In the genomic region with DNA sequence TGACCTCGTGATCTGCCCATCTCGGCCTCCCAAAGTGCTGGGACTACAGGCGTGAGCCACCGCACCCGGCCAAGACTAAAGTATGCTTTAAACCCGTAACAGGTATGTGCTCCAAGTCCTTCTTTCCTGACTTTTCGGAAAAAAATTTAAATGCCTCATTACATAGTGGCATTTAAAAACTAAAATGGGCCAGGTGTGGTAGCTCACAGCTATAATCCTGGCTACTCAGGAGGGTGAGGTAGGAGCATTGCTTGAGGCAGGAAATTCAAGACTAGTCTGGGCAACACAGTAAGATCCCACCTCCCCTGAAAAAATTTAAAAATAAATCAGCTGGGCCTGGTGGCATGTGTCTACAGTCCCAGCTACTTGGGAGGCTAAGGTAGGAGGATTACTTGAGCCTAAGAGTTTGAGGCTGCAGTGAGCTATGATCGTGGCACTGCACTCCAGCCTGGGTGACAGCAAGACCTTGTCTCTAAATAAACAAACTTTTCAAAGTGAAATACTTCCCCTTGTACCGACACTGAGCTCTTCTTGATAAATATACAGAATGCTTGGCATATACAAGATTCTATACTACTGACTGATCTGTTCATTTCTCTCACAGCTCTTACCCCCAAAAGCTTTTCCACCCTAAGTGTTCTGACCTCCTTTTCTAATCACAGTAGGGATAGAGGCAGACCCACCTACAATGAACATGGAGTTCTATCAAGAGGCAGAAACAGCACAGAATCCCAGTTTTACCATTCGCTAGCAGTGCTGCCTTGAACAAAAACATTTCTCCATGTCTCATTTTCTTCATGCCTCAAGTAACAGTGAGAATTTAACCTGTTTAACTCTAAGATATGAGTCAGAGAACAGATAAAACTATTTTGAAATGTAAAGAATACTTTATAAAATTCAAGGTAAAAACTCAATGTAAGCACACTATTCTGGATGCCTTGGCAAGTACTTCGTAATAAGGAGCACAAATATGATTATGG, we compare ENCODE assay signal across 23 cellular contexts. TPM values are rescaled to one million over a fixed set of nuclear protein-coding genes. Genes with fewer than 3 reads are reported as not detected.
DNase-seq lines count a peak whose midpoint lies in the region; ATAC-seq and TF ChIP-seq lines count a peak whose summit lies in the region.
"Had no signal": no experiment of that assay in that cellular context is flagged by ENCODE, and none has a peak within 500 bp of the region (broad histone marks: within the 10 kb centered on the region; RNA-seq: fewer than 3 reads in every experiment).

No MANE protein-coding gene starts in this region.

- H3K27me3 Mint-ChIP-seq in activated CD4-positive, alpha-beta memory T cell treated with anti-CD3 and anti-CD28 coated beads, Interleukin-2, amount 10 ng/mL, durations not matched to agents 7 days and 5 days: no peaks in the 10 kb centered on the region
- H3K27me3 Mint-ChIP-seq in activated CD4-positive, alpha-beta memory T cell treated with anti-CD3 and anti-CD28 coated beads for 36 hours: no peaks in the 10 kb centered on the region
- H3K27me3 Mint-ChIP-seq in activated CD8-positive, alpha-beta T cell treated with anti-CD3 and anti-CD28 coated beads for 36 hours: no peaks in the 10 kb centered on the region
- H3K27me3 Mint-ChIP-seq in immature natural killer cell (ENCODE audit: low read depth in 3 of 3): peaks cover 0 to 3% (median 0%) of the 10 kb centered on the region in 3 donors
- H3K27me3 Mint-ChIP-seq: activated naive CD8-positive, alpha-beta T cell treated with anti-CD3 and anti-CD28 coated beads, Interleukin-2, amount 10 ng/mL, durations not matched to agents 7 days and 5 days had no signal

- POLR2A ChIA-PET in activated CD4-positive, alpha-beta memory T cell treated with anti-CD3 and anti-CD28 coated beads, Interleukin-2, amount 10 ng/mL, durations not matched to agents 7 days and 5 days (lab: Charles Lee): interaction anchor here (0.8 to 2.1 kb wide), 2 partner anchors 7 to 495 kb away, joined by 3 to 18 read pairs; partner anchors contain the start of gene PPP4R3A
- POLR2A ChIA-PET in activated CD4-positive, alpha-beta memory T cell treated with anti-CD3 and anti-CD28 coated beads for 36 hours (lab: Charles Lee): interaction anchor here (0.7 to 1.8 kb wide), 2 partner anchors 8 to 9 kb away, joined by 3 to 5 read pairs; partner anchors contain the start of gene PPP4R3A
- POLR2A ChIA-PET in activated CD8-positive, alpha-beta T cell treated with anti-CD3 and anti-CD28 coated beads for 36 hours (lab: Charles Lee): interaction anchor here (1.0 to 1.2 kb wide), 2 partner anchors 14 to 15 kb away, joined by 3 read pairs; no protein-coding TSS in a partner anchor

- H3K9ac ChIP-seq in parathyroid adenoma: no peak overlapping the region
- H3K9ac ChIP-seq: KMS-11 had no signal

- H3K4me2 ChIP-seq in parathyroid adenoma (ENCODE audit: low read length): peak overlapping the region; percentile 14
- H3K4me2 ChIP-seq: KMS-11 had no signal

- no peak for ATAC-seq in activated CD8-positive, alpha-beta T cell treated with anti-CD3 and anti-CD28 coated beads for 36 hours
- ATAC-seq in GM21515 (IDR thresholded peaks at IDR 0.05; ENCODE audit: unreplicated experiment): no peak
- ATAC-seq: body of pancreas; esophagus mucosa; stimulated activated naive CD8-positive, alpha-beta T cell treated with anti-CD3 and anti-CD28 coated beads, Interleukin-15, Interleukin-2, amounts not matched to agents 100 U/mL and 50 U/mL, for 24 hours had no signal

- H3K4me3 ChIP-seq in parathyroid adenoma (ENCODE audit: low read depth, low read length): no peak overlapping the region
- H3K4me3 ChIP-seq: body of pancreas, prostate gland had no signal

- peaks cover 85% of the 10 kb centered on the region for H3K79me2 ChIP-seq in parathyroid adenoma

- CTCF ChIA-PET in activated CD4-positive, alpha-beta memory T cell treated with anti-CD3 and anti-CD28 coated beads, Interleukin-2, amount 10 ng/mL, durations not matched to agents 7 days and 5 days (lab: Charles Lee): interaction anchor here (1.4 kb wide), 1 partner anchor 179 kb away, joined by 3 read pairs; no protein-coding TSS in a partner anchor
- CTCF ChIA-PET in activated CD4-positive, alpha-beta memory T cell treated with anti-CD3 and anti-CD28 coated beads for 36 hours (lab: Charles Lee): no interaction called here
- CTCF ChIA-PET in activated CD8-positive, alpha-beta T cell treated with anti-CD3 and anti-CD28 coated beads for 36 hours (lab: Charles Lee): interaction anchor here (1.6 kb wide), 1 partner anchor 495 kb away, joined by 4 read pairs; no protein-coding TSS in a partner anchor

- H3K9me3 ChIP-seq in parathyroid adenoma (ENCODE audit: control insufficient read depth, low read length): no peaks in the 10 kb centered on the region
- H3K9me3 ChIP-seq: body of pancreas, prostate gland had no signal

- no peak for TF ChIP-seq CTCF in activated CD8-positive, alpha-beta T cell treated with anti-CD3 and anti-CD28 coated beads for 36 hours (IDR thresholded peaks at IDR 0.05)
- no peak for TF ChIP-seq CTCF in parathyroid adenoma (IDR thresholded peaks at IDR 0.05)

- H3K27ac Mint-ChIP-seq in activated CD4-positive, alpha-beta memory T cell treated with anti-CD3 and anti-CD28 coated beads, Interleukin-2, amount 10 ng/mL, durations not matched to agents 7 days and 5 days: peak overlapping the region; percentile 2
- H3K27ac Mint-ChIP-seq in activated CD4-positive, alpha-beta memory T cell treated with anti-CD3 and anti-CD28 coated beads for 36 hours: no peak overlapping the region
- H3K27ac Mint-ChIP-seq in activated CD8-positive, alpha-beta T cell treated with anti-CD3 and anti-CD28 coated beads for 36 hours: peak overlapping the region; percentile 44
- peak overlapping the region in 4 of 6 donors; percentile 35 to 50 (median 42) for H3K27ac Mint-ChIP-seq in immature natural killer cell
- H3K27ac Mint-ChIP-seq: activated naive CD8-positive, alpha-beta T cell treated with anti-CD3 and anti-CD28 coated beads, Interleukin-2, amount 10 ng/mL, durations not matched to agents 7 days and 5 days; HFFc6; nephron progenitor cell had no signal

- H3K36me3 ChIP-seq in parathyroid adenoma (ENCODE audit: control insufficient read depth, insufficient read depth, low read length): no peaks in the 10 kb centered on the region
- H3K36me3 ChIP-seq: prostate gland had no signal

- H2AFZ ChIP-seq in parathyroid adenoma: no peak overlapping the region

- H3K27ac ChIP-seq in parathyroid adenoma: no peak overlapping the region
- H3K27ac ChIP-seq: body of pancreas, KMS-11, prostate gland had no signal

- peaks cover 67% of the 10 kb centered on the region for H3K36me3 Mint-ChIP-seq in activated CD4-positive, alpha-beta memory T cell treated with anti-CD3 and anti-CD28 coated beads, Interleukin-2, amount 10 ng/mL, durations not matched to agents 7 days and 5 days (ENCODE audit: low read depth)
- peaks cover 40% of the 10 kb centered on the region for H3K36me3 Mint-ChIP-seq in activated CD4-positive, alpha-beta memory T cell treated with anti-CD3 and anti-CD28 coated beads for 36 hours
- H3K36me3 Mint-ChIP-seq in activated CD8-positive, alpha-beta T cell treated with anti-CD3 and anti-CD28 coated beads for 36 hours (ENCODE audit: low read depth): peaks cover 69% of the 10 kb centered on the region
- peaks cover 9 to 20% (median 10%) of the 10 kb centered on the region in 3 donors for H3K36me3 Mint-ChIP-seq in immature natural killer cell

- H3K27me3 ChIP-seq in parathyroid adenoma (ENCODE audit: control insufficient read depth, insufficient read depth, low read length): no peaks in the 10 kb centered on the region
- H3K27me3 ChIP-seq: body of pancreas had no signal

- no peak overlapping the region for H3K4me3 Mint-ChIP-seq in activated CD4-positive, alpha-beta memory T cell treated with anti-CD3 and anti-CD28 coated beads, Interleukin-2, amount 10 ng/mL, durations not matched to agents 7 days and 5 days
- no peak overlapping the region for H3K4me3 Mint-ChIP-seq in activated CD4-positive, alpha-beta memory T cell treated with anti-CD3 and anti-CD28 coated beads for 36 hours
- H3K4me3 Mint-ChIP-seq in activated CD8-positive, alpha-beta T cell treated with anti-CD3 and anti-CD28 coated beads for 36 hours: no peak overlapping the region
- peak overlapping the region in 3 of 5 donors; percentile 1 to 46 (median 7) for H3K4me3 Mint-ChIP-seq in immature natural killer cell
- H3K4me3 Mint-ChIP-seq: activated naive CD8-positive, alpha-beta T cell treated with anti-CD3 and anti-CD28 coated beads, Interleukin-2, amount 10 ng/mL, durations not matched to agents 7 days and 5 days; HFFc6; nephron progenitor cell had no signal

- intact Hi-C loops in activated CD4-positive, alpha-beta memory T cell treated with anti-CD3 and anti-CD28 coated beads for 36 hours (cut with micrococcal nuclease): no loop called here
- intact Hi-C loops in activated CD8-positive, alpha-beta T cell treated with anti-CD3 and anti-CD28 coated beads for 36 hours (cut with micrococcal nuclease): no loop called here

- no peaks in the 10 kb centered on the region for H3K9me3 Mint-ChIP-seq in activated CD4-positive, alpha-beta memory T cell treated with anti-CD3 and anti-CD28 coated beads, Interleukin-2, amount 10 ng/mL, durations not matched to agents 7 days and 5 days
- no peaks in the 10 kb centered on the region for H3K9me3 Mint-ChIP-seq in activated CD4-positive, alpha-beta memory T cell treated with anti-CD3 and anti-CD28 coated beads for 36 hours
- H3K9me3 Mint-ChIP-seq in activated CD8-positive, alpha-beta T cell treated with anti-CD3 and anti-CD28 coated beads for 36 hours: no peaks in the 10 kb centered on the region
- no peaks in the 10 kb centered on the region for H3K9me3 Mint-ChIP-seq in immature natural killer cell
- H3K9me3 Mint-ChIP-seq: activated naive CD8-positive, alpha-beta T cell treated with anti-CD3 and anti-CD28 coated beads, Interleukin-2, amount 10 ng/mL, durations not matched to agents 7 days and 5 days; HFFc6 had no signal

- no peak for DNase-seq in activated CD4-positive, alpha-beta memory T cell treated with anti-CD3 and anti-CD28 coated beads, Interleukin-2, amount 10 ng/mL, durations not matched to agents 7 days and 5 days
- no peak for DNase-seq in activated CD4-positive, alpha-beta memory T cell treated with anti-CD3 and anti-CD28 coated beads for 36 hours
- DNase-seq in activated CD8-positive, alpha-beta T cell treated with anti-CD3 and anti-CD28 coated beads for 36 hours: no peak
- DNase-seq in immature natural killer cell (no peak), HuH-7 (ENCODE audit: low spot score) (no peak), SK-N-DZ (ENCODE audit: low spot score) (no peak)
- DNase-seq: activated CD4-positive, alpha-beta T cell treated with anti-CD3 and anti-CD28 coated beads, Interleukin-2, amount 50 U/mL, for 1 hour; activated naive CD8-positive, alpha-beta T cell treated with anti-CD3 and anti-CD28 coated beads, Interleukin-2, amount 10 ng/mL, durations not matched to agents 7 days and 5 days; activated T-cell treated with anti-CD3 and anti-CD28 coated beads, Interleukin-2, amount 50 U/mL, for 48 hours; body of pancreas; effector memory CD4-positive, alpha-beta T cell; HFFc6; hippocampal formation; islet precursor cell; NCI-H524 treated with DMSO at 0.1 percent for 48 hours; nephron progenitor cell; stimulated activated naive CD8-positive, alpha-beta T cell treated with anti-CD3 and anti-CD28 coated beads, Interleukin-15, Interleukin-2, amounts not matched to agents 100 U/mL and 50 U/mL, for 24 hours; T-helper 2 cell had no signal

- peaks cover 61% of the 10 kb centered on the region for H3K4me1 Mint-ChIP-seq in activated CD4-positive, alpha-beta memory T cell treated with anti-CD3 and anti-CD28 coated beads, Interleukin-2, amount 10 ng/mL, durations not matched to agents 7 days and 5 days
- H3K4me1 Mint-ChIP-seq in activated CD4-positive, alpha-beta memory T cell treated with anti-CD3 and anti-CD28 coated beads for 36 hours (ENCODE audit: low read depth): peaks cover 69% of the 10 kb centered on the region
- H3K4me1 Mint-ChIP-seq in activated CD8-positive, alpha-beta T cell treated with anti-CD3 and anti-CD28 coated beads for 36 hours (ENCODE audit: low read depth): peaks cover 65% of the 10 kb centered on the region
- peaks cover 79 to 90% of the 10 kb centered on the region in 2 donors for H3K4me1 Mint-ChIP-seq in immature natural killer cell

- peaks cover 9% of the 10 kb centered on the region for H3K4me1 ChIP-seq in parathyroid adenoma

RNA-seq across cellular contexts. Expression of gene PPP4R3A, which starts 7.9 kb away (rescaled TPM):
- 100 to 1,000 TPM; 118 to 123 TPM for total RNA-seq in activated CD4-positive, alpha-beta memory T cell treated with anti-CD3 and anti-CD28 coated beads, Interleukin-2, amount 10 ng/mL, durations not matched to agents 7 days and 5 days
- total RNA-seq in activated CD4-positive, alpha-beta memory T cell treated with anti-CD3 and anti-CD28 coated beads for 36 hours: 10 to 100 TPM; 92.4 to 96.4 TPM
- 100 to 1,000 TPM; 106 to 111 TPM for total RNA-seq in activated CD8-positive, alpha-beta T cell treated with anti-CD3 and anti-CD28 coated beads for 36 hours
- polyA plus RNA-seq in immature natural killer cell: 100 to 1,000 TPM in 1 of 3 donors, 10 to 100 TPM in 2; 39.4 to 113 (median 46.8) TPM
- polyA plus RNA-seq in SK-N-DZ (2014; cell fraction: cytosol; rRNA removed): 24.3 and 29.0 TPM in 2 replicates
- polyA plus RNA-seq in SK-N-DZ (2014; cell fraction: nucleus; rRNA removed): 33.6 and 39.4 TPM in 2 replicates

Comparison
In these comparisons a context has a peak if more than half of its experiments do, and no peak if none do; other contexts are left out.
1. H3K4me3 Mint-ChIP-seq: peak in immature natural killer cell (3 of 5); none in activated CD4-positive, alpha-beta memory T cell treated with anti-CD3 and anti-CD28 coated beads, Interleukin-2, amount 10 ng/mL, durations not matched to agents 7 days and 5 days (single experiment), activated CD4-positive, alpha-beta memory T cell treated with anti-CD3 and anti-CD28 coated beads for 36 hours (single experiment) and activated CD8-positive, alpha-beta T cell treated with anti-CD3 and anti-CD28 coated beads for 36 hours (single experiment).